In genomic region chr15:41988896-41989572, GRCh38 we compare ENCODE assay signal across 11 cellular contexts. TPM values are rescaled to one million over a fixed set of nuclear protein-coding genes. Genes with fewer than 3 reads are reported as not detected.
A peak's percentile ranks its signal among the peaks of the same experiment; 100 is the strongest.
DNase-seq lines count a peak whose midpoint lies in the region; ATAC-seq and TF ChIP-seq lines count a peak whose summit lies in the region.
"Had no signal": no experiment of that assay in that cellular context is flagged by ENCODE, and none has a peak within 500 bp of the region (broad histone marks: within the 10 kb centered on the region; RNA-seq: fewer than 3 reads in every experiment).

No MANE protein-coding gene starts in this region.

- DNase-seq in Caco-2 (peak in 1 of 2 experiments; percentile 19), GM23338 (ENCODE audit: low spot score) (no peak), omental fat pad (ENCODE audit: low spot score) (peak; percentile 18), MM.1S (no peak), DMS 273 (lab: John Stamatoyannopoulos, UW; ENCODE audit: unreplicated experiment) (no peak)
- DNase-seq in activated T-cell treated with anti-CD3 and anti-CD28 coated beads, Interleukin-2, amount 50 U/mL, for 24 hours: no peak
- DNase-seq: GF-D8 had no signal

- no peaks in the 10 kb centered on the region for H3K27me3 Mint-ChIP-seq in Caco-2 (ENCODE audit: insufficient read depth, unreplicated experiment)
- peaks cover 7% of the 10 kb centered on the region for H3K27me3 Mint-ChIP-seq in GM23338 (ENCODE audit: insufficient read depth, low read depth, poor library complexity)
- H3K27me3 Mint-ChIP-seq in dendritic cell treated with granulocyte-macrophage colony-stimulating factor and Interleukin-4, amounts not matched to agents 40 ng/mL and 50 ng/mL, for 4 days: peaks cover 7% of the 10 kb centered on the region
- H3K27me3 Mint-ChIP-seq in activated T-cell treated with anti-CD3 and anti-CD28 coated beads, Interleukin-2, amount 50 U/mL, for 24 hours: peaks cover 3% of the 10 kb centered on the region

- H3K27ac ChIP-seq in GM23338 (ENCODE audit: low read depth) (no peak overlapping the region), MM.1S (ENCODE audit: low read length) (no peak overlapping the region)

- no peaks in the 10 kb centered on the region for H4K20me1 ChIP-seq in GM23338 (replicated peaks; ENCODE audit: insufficient read depth)
- no peaks in the 10 kb centered on the region for H4K20me1 ChIP-seq in MM.1S (ENCODE audit: insufficient read depth, low read length)

- no peaks in the 10 kb centered on the region for H3K79me2 ChIP-seq in GM23338 (replicated peaks; ENCODE audit: insufficient read depth)
- no peaks in the 10 kb centered on the region for H3K79me2 ChIP-seq in MM.1S (ENCODE audit: low read length)

- H3K9ac ChIP-seq in MM.1S (ENCODE audit: low read length): no peak overlapping the region

- peak overlapping the region; percentile 90; the same call in 1 of the 2 replicates for H2AFZ ChIP-seq in GM23338
- no peak overlapping the region for H2AFZ ChIP-seq in MM.1S (ENCODE audit: low read length)

- CTCF ChIA-PET in Caco-2 (lab: Charles Lee): interaction anchor here (0.7 to 3.0 kb wide), 8 partner anchors 16 to 95 kb away, joined by 3 to 24 read pairs (median 9); partner anchors contain the start of gene EHD4

- BruUV-seq in Caco-2 (replicated peaks; lab: Mats Ljungman, UMichigan): no TSS peak

- TF ChIP-seq CTCF in Caco-2 (IDR thresholded peaks at IDR 0.05; ENCODE audit: insufficient read depth in 1 of 2, low read depth in 1 of 2, low read length in 1 of 2, severe bottlenecking in 1 of 2, unreplicated experiment in 1 of 2) (no peak), GM23338 (conservative IDR thresholded peaks at IDR 0.05; ENCODE audit: low read depth in 2 of 2) (no peak), omental fat pad (IDR thresholded peaks at IDR 0.05) (no peak), MM.1S (IDR thresholded peaks at IDR 0.05; ENCODE audit: low read length) (no peak)

- ATAC-seq in GM23338 (peak; percentile 29), omental fat pad (ENCODE audit: low FRiP score) (no peak)

- H3F3A ChIP-seq in GM23338 (replicated peaks; ENCODE audit: low read depth) (no peaks in the 10 kb centered on the region), MM.1S (ENCODE audit: insufficient read depth, low read length) (no peaks in the 10 kb centered on the region)

- no peaks in the 10 kb centered on the region for H3K36me3 Mint-ChIP-seq in Caco-2 (ENCODE audit: insufficient read depth, unreplicated experiment)
- no peaks in the 10 kb centered on the region for H3K36me3 Mint-ChIP-seq in GM23338 (ENCODE audit: low read depth)
- no peaks in the 10 kb centered on the region for H3K36me3 Mint-ChIP-seq in dendritic cell treated with granulocyte-macrophage colony-stimulating factor and Interleukin-4, amounts not matched to agents 40 ng/mL and 50 ng/mL, for 4 days (ENCODE audit: low read depth)
- no peaks in the 10 kb centered on the region for H3K36me3 Mint-ChIP-seq in activated T-cell treated with anti-CD3 and anti-CD28 coated beads, Interleukin-2, amount 50 U/mL, for 24 hours (ENCODE audit: low read depth)
- H3K36me3 Mint-ChIP-seq: CD4-positive, CD25-positive, alpha-beta regulatory T cell had no signal

- POLR2A ChIA-PET in Caco-2 (lab: Charles Lee): no interaction called here

- H3K9me3 ChIP-seq in Caco-2 (no peaks in the 10 kb centered on the region), MM.1S (replicated peaks; ENCODE audit: insufficient read depth, low read length) (no peaks in the 10 kb centered on the region)

- H3K9me2 ChIP-seq in GM23338 (ENCODE audit: insufficient read depth): no peaks in the 10 kb centered on the region
- no peaks in the 10 kb centered on the region for H3K9me2 ChIP-seq in MM.1S (replicated peaks; ENCODE audit: insufficient read depth, low read length)

- H3K4me3 ChIP-seq in Caco-2 (ENCODE audit: low read depth, low read length) (no peak overlapping the region), GM23338 (no peak overlapping the region), MM.1S (ENCODE audit: low read length) (no peak overlapping the region)

- H3K27me3 ChIP-seq in Caco-2 (replicated peaks; ENCODE audit: control insufficient read depth, insufficient read depth, low read length) (no peaks in the 10 kb centered on the region), GM23338 (ENCODE audit: insufficient read depth) (no peaks in the 10 kb centered on the region), MM.1S (replicated peaks; ENCODE audit: insufficient read depth, low read length) (no peaks in the 10 kb centered on the region)

- no peaks in the 10 kb centered on the region for H3K36me3 ChIP-seq in Caco-2 (ENCODE audit: control insufficient read depth, insufficient read depth, low read length)
- H3K36me3 ChIP-seq in GM23338 (ENCODE audit: insufficient read depth): no peaks in the 10 kb centered on the region
- no peaks in the 10 kb centered on the region for H3K36me3 ChIP-seq in MM.1S (replicated peaks; ENCODE audit: insufficient read depth, low read length)

- H3K27ac Mint-ChIP-seq in Caco-2 (ENCODE audit: unreplicated experiment): peak overlapping the region; percentile 29
- H3K27ac Mint-ChIP-seq in GM23338: no peak overlapping the region
- H3K27ac Mint-ChIP-seq in dendritic cell treated with granulocyte-macrophage colony-stimulating factor and Interleukin-4, amounts not matched to agents 40 ng/mL and 50 ng/mL, for 4 days: peak overlapping the region; percentile 26
- no peak overlapping the region for H3K27ac Mint-ChIP-seq in activated T-cell treated with anti-CD3 and anti-CD28 coated beads, Interleukin-2, amount 50 U/mL, for 24 hours

- no peak overlapping the region for H3K4me3 Mint-ChIP-seq in Caco-2 (ENCODE audit: unreplicated experiment)
- H3K4me3 Mint-ChIP-seq in GM23338: no peak overlapping the region
- H3K4me3 Mint-ChIP-seq in dendritic cell treated with granulocyte-macrophage colony-stimulating factor and Interleukin-4, amounts not matched to agents 40 ng/mL and 50 ng/mL, for 4 days: no peak overlapping the region
- no peak overlapping the region for H3K4me3 Mint-ChIP-seq in activated T-cell treated with anti-CD3 and anti-CD28 coated beads, Interleukin-2, amount 50 U/mL, for 24 hours
- H3K4me3 Mint-ChIP-seq: CD4-positive, CD25-positive, alpha-beta regulatory T cell; H9 had no signal

- intact Hi-C loops in Caco-2 (cut with micrococcal nuclease; ENCODE audit: unreplicated experiment): loop anchor here (1.0 to 2.0 kb wide), 4 partner anchors 68 to 146 kb away; no protein-coding TSS in a partner anchor
- intact Hi-C loops in dendritic cell treated with granulocyte-macrophage colony-stimulating factor and Interleukin-4, amounts not matched to agents 40 ng/mL and 50 ng/mL, for 4 days (cut with micrococcal nuclease): loop anchor here (1.0 to 2.0 kb wide), 2 partner anchors 70 to 148 kb away; no protein-coding TSS in a partner anchor

- peaks cover 18% of the 10 kb centered on the region for H3K4me1 ChIP-seq in Caco-2
- H3K4me1 ChIP-seq in GM23338 (ENCODE audit: insufficient read depth): peaks cover 8% of the 10 kb centered on the region; the same call in 1 of the 2 replicates
- no peaks in the 10 kb centered on the region for H3K4me1 ChIP-seq in MM.1S (ENCODE audit: low read length)

- H3K4me2 ChIP-seq in GM23338: no peak overlapping the region
- H3K4me2 ChIP-seq in MM.1S (ENCODE audit: low read depth, low read length): no peak overlapping the region

- H3K9me3 Mint-ChIP-seq in Caco-2 (ENCODE audit: unreplicated experiment): no peaks in the 10 kb centered on the region
- no peaks in the 10 kb centered on the region for H3K9me3 Mint-ChIP-seq in GM23338
- H3K9me3 Mint-ChIP-seq in dendritic cell treated with granulocyte-macrophage colony-stimulating factor and Interleukin-4, amounts not matched to agents 40 ng/mL and 50 ng/mL, for 4 days: no peaks in the 10 kb centered on the region
- no peaks in the 10 kb centered on the region for H3K9me3 Mint-ChIP-seq in activated T-cell treated with anti-CD3 and anti-CD28 coated beads, Interleukin-2, amount 50 U/mL, for 24 hours
- H3K9me3 Mint-ChIP-seq: CD4-positive, CD25-positive, alpha-beta regulatory T cell; H9 had no signal

- H3K4me1 Mint-ChIP-seq in Caco-2 (ENCODE audit: low read depth, unreplicated experiment) (peaks cover 17% of the 10 kb centered on the region), GM23338 (peaks cover 7% of the 10 kb centered on the region)
- H3K4me1 Mint-ChIP-seq in dendritic cell treated with granulocyte-macrophage colony-stimulating factor and Interleukin-4, amounts not matched to agents 40 ng/mL and 50 ng/mL, for 4 days (ENCODE audit: low read depth): peaks cover 7% of the 10 kb centered on the region
- no peaks in the 10 kb centered on the region for H3K4me1 Mint-ChIP-seq in activated T-cell treated with anti-CD3 and anti-CD28 coated beads, Interleukin-2, amount 50 U/mL, for 24 hours (ENCODE audit: low read depth)
- H3K4me1 Mint-ChIP-seq: CD4-positive, CD25-positive, alpha-beta regulatory T cell had no signal

TF ChIP-seq in GM23338, 12 proteins besides CTCF, POLR2A, EP300 and RAD21 (continues in another document):
- no peak for TF ChIP-seq ETS1 (IDR thresholded peaks at IDR 0.05)
- no peak for TF ChIP-seq EZH2phosphoT487 (IDR thresholded peaks at IDR 0.05; ENCODE audit: unreplicated experiment)
- TF ChIP-seq STAT1 (IDR thresholded peaks at IDR 0.05; ENCODE audit: unreplicated experiment): no peak

RNA-seq across cellular contexts. Expression of gene EHD4, which starts 16.7 kb away (rescaled TPM):
- 31.6 TPM in 2 replicates for total RNA-seq in Caco-2 (2022)
- 30.6 and 31.0 TPM in 2 replicates for total RNA-seq in GM23338 (2014; rRNA removed; shearing (Covaris generic))
- 11.2 and 13.0 TPM in 2 replicates for polyA plus RNA-seq in GM23338 (2016; fragmentation: Nextera tagmentation; extraction: Ambion mirVana)
- total RNA-seq in omental fat pad: 10 to 100 TPM; 30.5 to 88.6 (median 37.8) TPM

RNA-seq across cellular contexts. Expression of gene PLA2G4E, which starts 31.8 kb away (rescaled TPM):
- total RNA-seq in Caco-2 (2022): 1.4 and 1.8 TPM in 2 replicates
- total RNA-seq in GM23338 (2014; rRNA removed; shearing (Covaris generic)): not detected in 2 replicates
- not detected in 2 replicates for polyA plus RNA-seq in GM23338 (2016; fragmentation: Nextera tagmentation; extraction: Ambion mirVana)
- total RNA-seq in omental fat pad: under 1 TPM in 1 of 4 donors, not detected in 3; 0.12 TPM
- total RNA-seq: CD4-positive, CD25-positive, alpha-beta regulatory T cell; H9; PC-3 had no signal
- polyA plus RNA-seq: CD4-positive, CD25-positive, alpha-beta regulatory T cell had no signal

Comparison
In these comparisons a context has a peak if more than half of its experiments do, and no peak if none do; other contexts are left out.
1. H3K27ac Mint-ChIP-seq: peak in Caco-2 (single experiment) and dendritic cell treated with granulocyte-macrophage colony-stimulating factor and Interleukin-4, amounts not matched to agents 40 ng/mL and 50 ng/mL, for 4 days (single experiment); none in GM23338 (single experiment) and activated T-cell treated with anti-CD3 and anti-CD28 coated beads, Interleukin-2, amount 50 U/mL, for 24 hours (single experiment).